31 cellular contexts compared by ENCODE assay signal in genomic region chr6:75419980-75420379, GRCh38.
"Had no signal": no experiment of that assay in that cellular context is flagged by ENCODE, and none has a peak within 500 bp of the region (broad histone marks: within the 10 kb centered on the region; RNA-seq: fewer than 3 reads in every experiment).

No MANE protein-coding gene starts in this region.

- H3K4me3 ChIP-seq: breast epithelium, MG63, Peyer's patch had no signal

- H3K9me3 ChIP-seq: breast epithelium, MG63, Peyer's patch had no signal

- DNase-seq: activated CD4-positive, alpha-beta memory T cell treated with anti-CD3 and anti-CD28 coated beads, Interleukin-2, amount 10 ng/mL, durations not matched to agents 7 days and 5 days; activated CD4-positive, alpha-beta T cell treated with anti-CD3 and anti-CD28 coated beads for 1 hour; activated CD4-positive, alpha-beta T cell treated with anti-CD3 and anti-CD28 coated beads for 48 hours; activated CD4-positive, CD25-positive, alpha-beta regulatory T cell; activated CD8-positive, alpha-beta memory T cell treated with anti-CD3 and anti-CD28 coated beads for 24 hours; activated CD8-positive, alpha-beta memory T cell treated with anti-CD3 and anti-CD28 coated beads, Interleukin-2, amount 10 ng/mL, durations not matched to agents 7 days and 5 days; activated CD8-positive, alpha-beta memory T cell treated with anti-CD3 and anti-CD28 coated beads, Interleukin-2, amount 50 U/mL, for 48 hours; activated effector memory CD4-positive, alpha-beta T cell treated with Interleukin-2 at 50 U/mL for 16 hours; activated naive CD4-positive, alpha-beta T cell treated with anti-CD3 and anti-CD28 coated beads, Interleukin-2, amount 10 ng/mL, durations not matched to agents 7 days and 5 days; activated naive CD8-positive, alpha-beta T cell treated with anti-CD3 and anti-CD28 coated beads, Interleukin-2, amount 50 U/mL, for 24 hours; activated T-cell treated with anti-CD3 and anti-CD28 coated beads, Interleukin-2, amount 50 U/mL, for 48 hours; anterior cingulate cortex; Kasumi-1; KG1; MG63; NCI-H1048; NCI-H1105 treated with DMSO at 0.1 percent for 48 hours; NCI-H1436; NCI-H1694; NCI-H1930; NCI-H2081 treated with DMSO at 0.1 percent for 48 hours; NCI-H226; NCI-H524 treated with DMSO at 0.1 percent for 48 hours; NK-92 treated with Interleukin-12 subunit alpha and Interleukin-12 subunit beta, amount 100 ng/mL, for 24 hours; PC-3; Peyer's patch; T1000; WERI-Rb-1 had no signal

- H3K36me3 Mint-ChIP-seq: activated CD8-positive, alpha-beta memory T cell treated with anti-CD3 and anti-CD28 coated beads, Interleukin-2, amount 10 ng/mL, durations not matched to agents 7 days and 5 days; activated naive CD4-positive, alpha-beta T cell treated with anti-CD3 and anti-CD28 coated beads, Interleukin-2, amount 10 ng/mL, durations not matched to agents 7 days and 5 days; activated naive CD8-positive, alpha-beta T cell had no signal

- H3K4me1 ChIP-seq: breast epithelium, Peyer's patch had no signal

- H3K27ac Mint-ChIP-seq: activated CD4-positive, alpha-beta memory T cell treated with anti-CD3 and anti-CD28 coated beads, Interleukin-2, amount 10 ng/mL, durations not matched to agents 7 days and 5 days; activated CD8-positive, alpha-beta memory T cell treated with anti-CD3 and anti-CD28 coated beads, Interleukin-2, amount 10 ng/mL, durations not matched to agents 7 days and 5 days; activated naive CD4-positive, alpha-beta T cell treated with anti-CD3 and anti-CD28 coated beads, Interleukin-2, amount 10 ng/mL, durations not matched to agents 7 days and 5 days; activated naive CD8-positive, alpha-beta T cell; activated naive CD8-positive, alpha-beta T cell treated with anti-CD3 and anti-CD28 coated beads, Interleukin-2, amount 50 U/mL, for 24 hours had no signal

- H3K9me3 Mint-ChIP-seq: activated CD4-positive, alpha-beta memory T cell treated with anti-CD3 and anti-CD28 coated beads, Interleukin-2, amount 10 ng/mL, durations not matched to agents 7 days and 5 days; activated naive CD4-positive, alpha-beta T cell treated with anti-CD3 and anti-CD28 coated beads, Interleukin-2, amount 10 ng/mL, durations not matched to agents 7 days and 5 days; activated naive CD8-positive, alpha-beta T cell treated with anti-CD3 and anti-CD28 coated beads, Interleukin-2, amount 50 U/mL, for 24 hours had no signal

- H3K27me3 ChIP-seq: breast epithelium, MG63, Peyer's patch had no signal

- H3K27ac ChIP-seq: breast epithelium, Peyer's patch, RWPE1, WERI-Rb-1 had no signal

- H3K4me3 Mint-ChIP-seq: activated CD4-positive, alpha-beta memory T cell treated with anti-CD3 and anti-CD28 coated beads, Interleukin-2, amount 10 ng/mL, durations not matched to agents 7 days and 5 days; activated CD8-positive, alpha-beta memory T cell treated with anti-CD3 and anti-CD28 coated beads, Interleukin-2, amount 10 ng/mL, durations not matched to agents 7 days and 5 days; activated naive CD4-positive, alpha-beta T cell treated with anti-CD3 and anti-CD28 coated beads, Interleukin-2, amount 10 ng/mL, durations not matched to agents 7 days and 5 days; activated naive CD8-positive, alpha-beta T cell; activated naive CD8-positive, alpha-beta T cell treated with anti-CD3 and anti-CD28 coated beads, Interleukin-2, amount 50 U/mL, for 24 hours had no signal

- H3K36me3 ChIP-seq: breast epithelium, MG63, Peyer's patch, WERI-Rb-1 had no signal

- ATAC-seq: activated CD8-positive, alpha-beta memory T cell treated with anti-CD3 and anti-CD28 coated beads, Interleukin-2, amount 10 ng/mL, durations not matched to agents 7 days and 5 days; activated naive CD8-positive, alpha-beta T cell treated with anti-CD3 and anti-CD28 coated beads, Interleukin-2, amount 50 U/mL, for 24 hours; PC-3 had no signal
